17 cellular contexts compared by ENCODE assay signal in the genomic region with DNA sequence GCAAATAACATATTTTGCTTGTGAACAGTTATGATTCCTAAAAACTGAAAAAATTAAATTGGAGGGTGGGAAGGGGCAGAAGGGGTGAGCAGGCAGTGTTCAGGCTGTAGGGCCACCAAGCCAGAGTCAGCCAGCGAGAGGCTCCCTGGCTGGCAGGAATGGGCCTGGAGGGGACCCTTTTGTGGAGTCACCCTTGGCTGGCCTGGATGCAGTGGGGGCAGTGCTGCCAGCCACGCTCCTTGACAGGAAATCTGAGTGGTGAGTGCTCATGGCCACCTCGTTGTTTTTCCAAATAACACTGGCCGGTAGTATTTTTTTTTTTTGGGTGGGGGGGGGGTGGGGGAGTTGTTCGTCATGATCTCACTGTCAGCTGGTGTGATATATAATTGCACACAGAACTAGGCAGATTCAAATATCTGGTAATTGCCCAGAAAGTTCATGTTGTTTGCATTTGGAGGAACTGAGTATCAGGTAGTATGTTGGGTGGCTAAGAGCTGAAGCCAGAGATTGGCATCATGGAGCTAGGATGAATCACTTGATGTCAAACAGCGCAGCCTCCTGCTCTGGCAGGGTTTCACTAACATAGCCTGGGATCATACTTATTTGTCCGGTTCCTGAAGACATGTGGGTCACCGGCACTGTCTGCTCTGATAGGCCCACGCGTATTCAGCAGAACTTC.
A peak's percentile ranks its signal among the peaks of the same experiment; 100 is the strongest.
DNase-seq lines count a peak whose midpoint lies in the region; ATAC-seq, FAIRE-seq and TF ChIP-seq lines count a peak whose summit lies in the region.
"Had no signal": no experiment of that assay in that cellular context is flagged by ENCODE, and none has a peak within 500 bp of the region (broad histone marks: within the 10 kb centered on the region; RNA-seq: fewer than 3 reads in every experiment).

No MANE protein-coding gene starts in this region.

- CTCF ChIA-PET in PC-3 (lab: Charles Lee): interaction anchor here (0.6 to 0.9 kb wide), 2 partner anchors 34 to 208 kb away, joined by 3 read pairs; no protein-coding TSS in a partner anchor
- CTCF ChIA-PET in endothelial cell of umbilical vein (lab: Charles Lee): no interaction called here

- no peaks in the 10 kb centered on the region for H4K20me1 ChIP-seq in PC-3 (ENCODE audit: low read length)
- H4K20me1 ChIP-seq in endothelial cell of umbilical vein (replicated peaks; ENCODE audit: control insufficient read depth, extremely low read depth, insufficient read depth, low read length): no peaks in the 10 kb centered on the region
- H4K20me1 ChIP-seq in hepatocyte (ENCODE audit: insufficient read depth, poor library complexity, severe bottlenecking): no peaks in the 10 kb centered on the region

- no peaks in the 10 kb centered on the region for H3K9me3 ChIP-seq in right cardiac atrium (ENCODE audit: control insufficient read depth, low read length)
- no peaks in the 10 kb centered on the region for H3K9me3 ChIP-seq in PC-3 (ENCODE audit: low read length)
- H3K9me3 ChIP-seq in endothelial cell of umbilical vein (replicated peaks; ENCODE audit: control insufficient read depth, insufficient read depth, low read length): no peaks in the 10 kb centered on the region
- no peaks in the 10 kb centered on the region for H3K9me3 ChIP-seq in hepatocyte (ENCODE audit: low read depth)
- H3K9me3 ChIP-seq in right lobe of liver: no peaks in the 10 kb centered on the region
- H3K9me3 ChIP-seq in esophagus squamous epithelium: no peaks in the 10 kb centered on the region

- DNase-seq in right cardiac atrium (peak in 1 of 3 donors; percentile 51), cardiac septum (ENCODE audit: low spot score) (no peak), PC-3 (peak; percentile 58), endothelial cell of umbilical vein (ENCODE audit: low read depth, low spot score) (peak; percentile 13), hepatocyte (ENCODE audit: low spot score) (no peak), right lobe of liver (no peak), esophagus squamous epithelium (lab: John Stamatoyannopoulos, UW) (no peak)
- DNase-seq: CD4-positive, alpha-beta memory T cell; COR-L47; GDM1; NCI-H1048; NCI-H1694 treated with DMSO at 0.1 percent for 48 hours; NCI-H2171; NCI-H226; NCI-H510A had no signal

- H3K79me2 ChIP-seq in PC-3 (ENCODE audit: low read length) (no peaks in the 10 kb centered on the region), endothelial cell of umbilical vein (ENCODE audit: control insufficient read depth, insufficient read depth, low read length) (no peaks in the 10 kb centered on the region), hepatocyte (no peaks in the 10 kb centered on the region)

- H3K9me2 ChIP-seq in PC-3 (replicated peaks; ENCODE audit: low read length) (no peaks in the 10 kb centered on the region), hepatocyte (replicated peaks; ENCODE audit: insufficient read depth) (no peaks in the 10 kb centered on the region)

- peak overlapping the region; percentile 51 for H3K27ac ChIP-seq in right cardiac atrium (ENCODE audit: low read length)
- peak overlapping the region; percentile 52 for H3K27ac ChIP-seq in PC-3 (ENCODE audit: low read length)
- H3K27ac ChIP-seq in endothelial cell of umbilical vein (ENCODE audit: insufficient read depth, low read depth, low read length): no peak overlapping the region
- no peak overlapping the region for H3K27ac ChIP-seq in hepatocyte
- no peak overlapping the region for H3K27ac ChIP-seq in right lobe of liver
- no peak overlapping the region for H3K27ac ChIP-seq in esophagus squamous epithelium

- FAIRE-seq in endothelial cell of umbilical vein (lab: Jason Lieb, UNC): peak; percentile 46
- FAIRE-seq: GM12878 had no signal

- intact Hi-C loops in right cardiac atrium (cut with DNase I): no loop called here
- intact Hi-C loops in cardiac septum (cut with DNase I): loop anchor here (10.0 kb wide), 1 partner anchor 244 kb away; no protein-coding TSS in a partner anchor
- intact Hi-C loops in PC-3 (cut with micrococcal nuclease): no loop called here
- intact Hi-C loops in endothelial cell of umbilical vein (cut with micrococcal nuclease): loop anchor here (10.0 kb wide), 1 partner anchor 426 kb away; no protein-coding TSS in a partner anchor
- intact Hi-C loops in right lobe of liver (cut with DNase I): no loop called here
- intact Hi-C loops in esophagus squamous epithelium (cut with DNase I): no loop called here

- H3K9ac ChIP-seq in PC-3 (ENCODE audit: low read length) (no peak overlapping the region), endothelial cell of umbilical vein (replicated peaks; ENCODE audit: extremely low read depth, insufficient read depth, low read length) (no peak overlapping the region)

- H2AFZ ChIP-seq in PC-3 (ENCODE audit: low read length) (0 out of 2 replicates have a peak overlapping the region, but pooled peaks have one; percentile 28), endothelial cell of umbilical vein (ENCODE audit: low read depth, low read length) (no peak overlapping the region), hepatocyte (no peak overlapping the region)

- H3F3A ChIP-seq in PC-3 (ENCODE audit: low read length, unreplicated experiment): no peaks in the 10 kb centered on the region

- no peak for ATAC-seq in right cardiac atrium
- ATAC-seq in PC-3: peak; percentile 81
- no peak for ATAC-seq in right lobe of liver
- ATAC-seq: GM12878, HCT116 had no signal

- H3K4me3 ChIP-seq in right cardiac atrium (ENCODE audit: low read length): no peak overlapping the region
- no peak overlapping the region for H3K4me3 ChIP-seq in PC-3 (ENCODE audit: low read length)
- H3K4me3 ChIP-seq in endothelial cell of umbilical vein (replicated peaks in 1 of 3; ENCODE audit: insufficient read depth in 1 of 3, low read depth in 1 of 3, low read length in 3 of 3): no peak overlapping the region
- no peak overlapping the region for H3K4me3 ChIP-seq in hepatocyte
- no peak overlapping the region for H3K4me3 ChIP-seq in right lobe of liver
- no peak overlapping the region for H3K4me3 ChIP-seq in esophagus squamous epithelium
- H3K4me3 ChIP-seq: GM12878 had no signal

- TF ChIP-seq CTCF in PC-3 (conservative IDR thresholded peaks at IDR 0.05; ENCODE audit: low read depth, low read length) (no peak), endothelial cell of umbilical vein (IDR thresholded peaks at IDR 0.05; ENCODE audit: extremely low read depth in 1 of 2, insufficient read depth in 1 of 2, low read depth in 1 of 2, low read length in 2 of 2) (no peak), hepatocyte (IDR thresholded peaks at IDR 0.05; ENCODE audit: poor library complexity) (no peak), right lobe of liver (IDR thresholded peaks at IDR 0.05) (no peak), esophagus squamous epithelium (IDR thresholded peaks at IDR 0.05) (no peak)

- no peaks in the 10 kb centered on the region for H3K9me1 ChIP-seq in endothelial cell of umbilical vein (replicated peaks; ENCODE audit: control insufficient read depth, extremely low read depth, insufficient read depth, low read length)

- POLR2A ChIA-PET in PC-3 (lab: Charles Lee; ENCODE audit: unreplicated experiment) (no interaction called here), endothelial cell of umbilical vein (lab: Charles Lee) (no interaction called here)

- H3K27me3 ChIP-seq in right cardiac atrium (ENCODE audit: control insufficient read depth, insufficient read depth) (no peaks in the 10 kb centered on the region), PC-3 (ENCODE audit: low read length) (no peaks in the 10 kb centered on the region), endothelial cell of umbilical vein (ENCODE audit: control insufficient read depth in 2 of 2, insufficient read depth in 2 of 2, low read length in 2 of 2) (no peaks in the 10 kb centered on the region), hepatocyte (no peaks in the 10 kb centered on the region), right lobe of liver (no peaks in the 10 kb centered on the region), esophagus squamous epithelium (no peaks in the 10 kb centered on the region)

- H3K4me1 ChIP-seq in right cardiac atrium (ENCODE audit: control insufficient read depth, insufficient read depth, low read length) (peaks cover 2% of the 10 kb centered on the region), PC-3 (ENCODE audit: insufficient read depth, low read length) (peaks cover 16% of the 10 kb centered on the region), endothelial cell of umbilical vein (ENCODE audit: control insufficient read depth, extremely low read depth, insufficient read depth, low read length) (peaks cover 6% of the 10 kb centered on the region), hepatocyte (ENCODE audit: insufficient read depth) (no peaks in the 10 kb centered on the region), right lobe of liver (no peaks in the 10 kb centered on the region), esophagus squamous epithelium (peaks cover 0 to 6% (median 0%) of the 10 kb centered on the region in 3 donors)

- H3K36me3 ChIP-seq in PC-3 (ENCODE audit: low read depth, low read length) (no peaks in the 10 kb centered on the region), endothelial cell of umbilical vein (ENCODE audit: control insufficient read depth in 2 of 2, extremely low read depth in 1 of 2, insufficient read depth in 2 of 2, low read length in 2 of 2) (no peaks in the 10 kb centered on the region), hepatocyte (replicated peaks; ENCODE audit: insufficient read depth, low read depth) (no peaks in the 10 kb centered on the region), right lobe of liver (no peaks in the 10 kb centered on the region), esophagus squamous epithelium (no peaks in the 10 kb centered on the region)

- dilution Hi-C loops in endothelial cell of umbilical vein (cut with MboI; ENCODE audit: extremely low pct_ligation_motif_present, low sequenced_read_pairs): no loop called here

- no peak for TF ChIP-seq POLR2A in endothelial cell of umbilical vein (IDR thresholded peaks at IDR 0.05; ENCODE audit: low read depth, low read length)
- TF ChIP-seq POLR2A in right lobe of liver (IDR thresholded peaks at IDR 0.05): no peak
- no peak for TF ChIP-seq POLR2A in esophagus squamous epithelium (IDR thresholded peaks at IDR 0.05)

- WGBS in right cardiac atrium: 71% methylated on average over 10 of the region's 10 CpGs
- WGBS in hepatocyte (ENCODE audit: low lambda C conversion rate, missing lambda C conversion rate): 97% methylated on average over 9 of the region's 10 CpGs
- 94% methylated on average over 6 of the region's 10 CpGs for WGBS in right lobe of liver (ENCODE audit: insufficient coverage, low coverage, low lambda C conversion rate, missing lambda C conversion rate)
- WGBS in esophagus squamous epithelium, 2 donors: 86 to 91% methylated on average over 9 to 10 of the region's 10 CpGs

- BruUV-seq in PC-3 (replicated peaks; lab: Mats Ljungman, UMichigan) (no TSS peak), endothelial cell of umbilical vein (replicated peaks; lab: Mats Ljungman, UMichigan) (no TSS peak)

- H3K4me2 ChIP-seq in PC-3 (ENCODE audit: low read length) (peak overlapping the region; percentile 40), endothelial cell of umbilical vein (ENCODE audit: insufficient read depth, low read length) (no peak overlapping the region), hepatocyte (no peak overlapping the region)

TF ChIP-seq in endothelial cell of umbilical vein, 7 proteins besides CTCF, POLR2A, EP300 and RAD21 (continues in another document):
- TF ChIP-seq MYC (IDR thresholded peaks at IDR 0.05; ENCODE audit: low read depth, low read length): no peak

Comparison
In these comparisons a context has a peak if more than half of its experiments do, and no peak if none do; other contexts are left out.
1. intact Hi-C loops: an anchor here in cardiac septum (10.0 kb wide) and endothelial cell of umbilical vein (10.0 kb wide); none called in right cardiac atrium, PC-3, right lobe of liver and esophagus squamous epithelium.
2. DNase-seq: peak in PC-3 (single experiment) and endothelial cell of umbilical vein (single experiment); none in cardiac septum (single experiment), hepatocyte (single experiment), right lobe of liver (0 of 3) and esophagus squamous epithelium (single experiment).
3. H3K27ac ChIP-seq: peak in right cardiac atrium (single experiment) and PC-3 (single experiment); none in endothelial cell of umbilical vein (single experiment), hepatocyte (single experiment), right lobe of liver (0 of 3) and esophagus squamous epithelium (0 of 4).